Comparison of ENCODE assay signal across 8 cellular contexts in the genomic region with DNA sequence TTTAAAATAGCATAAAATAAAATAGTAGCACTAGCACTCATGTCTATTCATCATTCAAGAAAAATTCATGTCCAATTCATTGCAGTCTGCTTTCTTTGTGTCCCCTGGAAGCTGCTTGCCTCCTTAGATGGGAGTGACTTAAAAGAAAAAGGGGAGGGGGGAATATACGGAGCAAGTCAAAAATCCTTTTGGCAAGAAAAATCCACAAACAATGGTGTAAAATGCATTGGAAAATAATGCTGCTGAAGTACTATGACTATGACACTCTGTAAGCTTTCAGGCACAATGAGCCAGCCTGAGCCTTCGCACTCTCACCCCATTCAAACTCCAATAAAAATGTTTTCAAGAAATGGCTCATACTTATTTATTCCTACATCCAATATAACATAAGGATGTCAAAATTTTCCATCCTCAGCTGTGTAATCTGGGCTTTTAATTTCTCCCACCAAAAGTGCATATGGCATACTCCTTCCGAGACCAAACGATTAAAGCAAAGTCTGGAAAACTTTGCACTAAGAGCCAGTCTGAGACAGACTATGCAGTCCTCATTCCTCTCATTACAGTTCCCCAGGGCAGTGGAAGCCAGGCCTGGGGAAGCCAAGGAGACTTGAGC. TPM values are rescaled to one million over a fixed set of nuclear protein-coding genes. Genes with fewer than 3 reads are reported as not detected.
DNase-seq lines count a peak whose midpoint lies in the region; ATAC-seq and TF ChIP-seq lines count a peak whose summit lies in the region.

No MANE protein-coding gene starts in this region.

- no peak for ATAC-seq in GM19351 (IDR thresholded peaks at IDR 0.05; ENCODE audit: unreplicated experiment)
- ATAC-seq in GM19397 (IDR thresholded peaks at IDR 0.05; ENCODE audit: unreplicated experiment), result no peak

- in situ Hi-C loops in brain microvascular endothelial cell (cut with HindIII; ENCODE audit: low pct_ligation_motif_present, low sequenced_read_pairs), result no loop called here

- H3K27me3 ChIP-seq in brain microvascular endothelial cell (replicated peaks), result no peaks in the 10 kb centered on the region
- H3K27me3 ChIP-seq in layer of hippocampus (ENCODE audit: control insufficient read depth, insufficient read depth, low read length), result no peaks in the 10 kb centered on the region
- no peaks in the 10 kb centered on the region for H3K27me3 ChIP-seq in testis

- H3K9me3 Mint-ChIP-seq in activated naive CD4-positive, alpha-beta T cell treated with anti-CD3 and anti-CD28 coated beads, Interleukin-2, amount 50 U/mL, for 24 hours, result no peaks in the 10 kb centered on the region

- intact Hi-C loops in testis (cut with DNase I; ENCODE audit: low total_unique reads), result no loop called here

- no peaks in the 10 kb centered on the region for H3K9me3 ChIP-seq in testis

- 4 to 11% methylated on average over 4 of the region's 4 CpGs for WGBS in testis, 2 donors

- peaks cover 4% of the 10 kb centered on the region for H3K36me3 Mint-ChIP-seq in activated naive CD4-positive, alpha-beta T cell treated with anti-CD3 and anti-CD28 coated beads, Interleukin-2, amount 50 U/mL, for 24 hours

- DNase-seq in activated naive CD4-positive, alpha-beta T cell (lab: John Stamatoyannopoulos, UW), result no peak
- no peak for DNase-seq in brain microvascular endothelial cell
- DNase-seq in testis, result no peak
- DNase-seq in NCI-H128 (lab: John Stamatoyannopoulos, UW; ENCODE audit: unreplicated experiment), result no peak

- H3K4me3 ChIP-seq in brain microvascular endothelial cell (ENCODE audit: low read depth, low read length), result peak overlapping the region; percentile 96
- H3K4me3 ChIP-seq in testis, result peak overlapping the region; percentile 67 to 94

- peak overlapping the region; percentile 74 for H3K27ac Mint-ChIP-seq in activated naive CD4-positive, alpha-beta T cell treated with anti-CD3 and anti-CD28 coated beads, Interleukin-2, amount 50 U/mL, for 24 hours

- TF ChIP-seq CTCF in brain microvascular endothelial cell (IDR thresholded peaks at IDR 0.05; ENCODE audit: low read depth, low read length, missing control alignments), result no peak
- no peak for TF ChIP-seq CTCF in testis (IDR thresholded peaks at IDR 0.05)

- TF ChIP-seq POLR2A in testis (IDR thresholded peaks at IDR 0.05), result no peak

- peak overlapping the region; percentile 86 for H3K27ac ChIP-seq in brain microvascular endothelial cell
- peak overlapping the region; percentile 66 for H3K27ac ChIP-seq in layer of hippocampus (ENCODE audit: low read depth, low read length)
- peak overlapping the region; percentile 84 to 94 for H3K27ac ChIP-seq in testis

- H3K4me1 Mint-ChIP-seq in activated naive CD4-positive, alpha-beta T cell treated with anti-CD3 and anti-CD28 coated beads, Interleukin-2, amount 50 U/mL, for 24 hours, result peaks cover 68% of the 10 kb centered on the region

- no peaks in the 10 kb centered on the region for H3K36me3 ChIP-seq in brain microvascular endothelial cell (replicated peaks)
- no peaks in the 10 kb centered on the region for H3K36me3 ChIP-seq in testis (ENCODE audit: low read depth, missing control alignments)

- H3K4me1 ChIP-seq in testis, result peaks cover 6% of the 10 kb centered on the region

- H3K4me3 Mint-ChIP-seq in activated naive CD4-positive, alpha-beta T cell treated with anti-CD3 and anti-CD28 coated beads, Interleukin-2, amount 50 U/mL, for 24 hours, result peak overlapping the region; percentile 87

- no peaks in the 10 kb centered on the region for H3K27me3 Mint-ChIP-seq in activated naive CD4-positive, alpha-beta T cell treated with anti-CD3 and anti-CD28 coated beads, Interleukin-2, amount 50 U/mL, for 24 hours

RNA-seq across cellular contexts. Expression of a gene that starts 0.8 kb away (rescaled TPM):
- 10 to 100 TPM; 31.8 to 67.0 TPM for total RNA-seq in testis
- 21.0 TPM for polyA plus RNA-seq in testis (ENCODE audit: insufficient read depth, low read depth, low replicate concordance)
